ENCODE assay signal across 9 cellular contexts in the genomic region with DNA sequence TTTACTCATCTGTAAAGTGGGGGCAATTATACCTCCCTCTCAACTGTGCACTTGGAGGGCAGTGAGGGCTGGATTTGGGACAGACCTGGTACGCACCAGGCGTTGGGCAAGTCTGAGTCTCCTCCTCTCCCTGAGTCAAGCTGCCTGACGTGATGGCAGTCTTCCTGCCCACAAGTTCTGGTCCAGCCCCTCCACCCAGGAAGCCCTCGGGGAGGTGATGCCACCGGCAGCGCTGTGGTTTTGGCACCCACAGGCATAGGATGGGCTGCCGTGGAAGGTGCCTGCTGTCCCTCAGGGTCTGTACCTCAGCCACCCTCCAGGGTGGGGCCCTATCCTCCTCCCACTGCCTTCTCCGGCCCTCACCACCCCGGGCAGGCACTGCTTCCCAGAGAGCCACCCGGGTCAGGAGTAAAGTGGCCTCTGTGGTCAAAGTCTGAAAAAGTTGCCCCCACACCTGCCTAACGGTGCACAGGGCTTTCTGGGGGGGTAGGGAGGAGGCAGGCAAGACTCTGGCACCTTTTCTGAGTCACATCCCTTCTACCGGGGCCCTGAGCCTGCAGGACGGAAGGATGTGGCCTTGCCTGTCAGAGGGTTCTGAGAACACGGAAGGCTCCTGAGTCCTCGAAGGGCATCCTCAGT. TPM values are rescaled to one million over a fixed set of nuclear protein-coding genes. Genes with fewer than 3 reads are reported as not detected.
DNase-seq lines count a peak whose midpoint lies in the region; ATAC-seq and TF ChIP-seq lines count a peak whose summit lies in the region.
"Had no signal": no experiment of that assay in that cellular context is flagged by ENCODE, and none has a peak within 500 bp of the region (broad histone marks: within the 10 kb centered on the region; RNA-seq: fewer than 3 reads in every experiment).

No MANE protein-coding gene starts in this region.

- H3K4me1 ChIP-seq in ovary (ENCODE audit: insufficient read depth), result no peaks in the 10 kb centered on the region

- no peak for TF ChIP-seq CTCF in ovary (IDR thresholded peaks at IDR 0.05)

- H3K27ac Mint-ChIP-seq in IgD-negative memory B cell, result peak overlapping the region; percentile 76 to 98 (median 82)
- H3K27ac Mint-ChIP-seq: nephron had no signal

- H3K4me1 Mint-ChIP-seq in IgD-negative memory B cell, result peaks cover 22 to 35% (median 22%) of the 10 kb centered on the region in 3 donors

- no peaks in the 10 kb centered on the region for H3K9me3 ChIP-seq in ovary

- peak; percentile 72 to 76 for DNase-seq in activated CD8-positive, alpha-beta memory T cell treated with anti-CD3 and anti-CD28 coated beads for 1 hour (ENCODE audit: extremely low read depth in 1 of 2, low read depth in 1 of 2)
- peak; percentile 68 to 72 for DNase-seq in stimulated activated CD8-positive, alpha-beta memory T cell treated with anti-CD3 and anti-CD28 coated beads, Interleukin-4, amount 100 ng/mL, for 1 hour (ENCODE audit: low read depth in 2 of 2, low spot score in 1 of 2)
- DNase-seq in ovary (no peak), NOMO-1 treated with dmso at 0.1 percent for 144 hours (lab: John Stamatoyannopoulos, UW; ENCODE audit: unreplicated experiment) (no peak)

- no peaks in the 10 kb centered on the region for H3K27me3 Mint-ChIP-seq in IgD-negative memory B cell

- WGBS in ovary, 3 donors, result 73 to 79% (median 75%) methylated on average over 15 of the region's 15 CpGs

- TF ChIP-seq POLR2A in ovary (IDR thresholded peaks at IDR 0.05), result no peak

- no peaks in the 10 kb centered on the region for H3K36me3 ChIP-seq in ovary

- peaks cover 5% of the 10 kb centered on the region for H3K36me3 Mint-ChIP-seq in IgD-negative memory B cell

- no peak overlapping the region for H3K27ac ChIP-seq in ovary

- no peak for TF ChIP-seq EP300 in ovary (IDR thresholded peaks at IDR 0.05)

- H3K4me3 ChIP-seq in ovary, result no peak overlapping the region

- no peaks in the 10 kb centered on the region for H3K27me3 ChIP-seq in ovary

- peak overlapping the region in 3 of 4 donors; percentile 37 to 81 (median 57) for H3K4me3 Mint-ChIP-seq in IgD-negative memory B cell
- H3K4me3 Mint-ChIP-seq: nephron had no signal

- intact Hi-C loops in ovary (cut with DNase I), result no loop called here

- H3K9me3 Mint-ChIP-seq in IgD-negative memory B cell, result no peaks in the 10 kb centered on the region
- H3K9me3 Mint-ChIP-seq: nephron had no signal

- ATAC-seq in esophagus mucosa (peak; percentile 58), HG03571 (IDR thresholded peaks at IDR 0.05; ENCODE audit: unreplicated experiment) (no peak), HG02870 (IDR thresholded peaks at IDR 0.05; ENCODE audit: unreplicated experiment) (no peak)

RNA-seq across cellular contexts. Expression of gene APOBEC3H, which starts 6.5 kb away (rescaled TPM):
- polyA plus RNA-seq in IgD-negative memory B cell, result 0.48 TPM
- not detected for total RNA-seq in esophagus mucosa
- total RNA-seq in ovary, result under 1 TPM in 2 of 7 donors, not detected in 5; 0.23 to 0.31 TPM
- polyA plus RNA-seq in ovary, result under 1 TPM in 1 of 2 donors, not detected in 1; 0.97 TPM

RNA-seq across cellular contexts. Expression of gene APOBEC3G, which starts 13.5 kb away (rescaled TPM):
- polyA plus RNA-seq in IgD-negative memory B cell (90.7 TPM), ovary (10 to 100 TPM; 19.6 to 36.3 TPM)
- total RNA-seq in esophagus mucosa (3.9 TPM), ovary (10 to 100 TPM; 13.2 to 36.5 (median 24.7) TPM)

RNA-seq across cellular contexts. Expression of gene APOBEC3F, which starts 49.9 kb away (rescaled TPM):
- polyA plus RNA-seq in IgD-negative memory B cell (33.0 TPM), ovary (10 to 100 TPM in 1 of 2 donors, 1 to 10 TPM in 1; 7.4 to 14.2 TPM)
- total RNA-seq in esophagus mucosa (3.1 TPM), ovary (10 to 100 TPM in 5 of 7 donors, 1 to 10 TPM in 2; 7.6 to 51.4 (median 32.3) TPM)

Comparison
In these comparisons a context has a peak if more than half of its experiments do, and no peak if none do; other contexts are left out.
1. DNase-seq: peak in activated CD8-positive, alpha-beta memory T cell treated with anti-CD3 and anti-CD28 coated beads for 1 hour (2 of 2) and stimulated activated CD8-positive, alpha-beta memory T cell treated with anti-CD3 and anti-CD28 coated beads, Interleukin-4, amount 100 ng/mL, for 1 hour (2 of 2); none in ovary (0 of 5) and NOMO-1 treated with dmso at 0.1 percent for 144 hours (single experiment).